8 cellular contexts compared by ENCODE assay signal in genomic region chr17:29149431-29150064, GRCh38. TPM values are rescaled to one million over a fixed set of nuclear protein-coding genes. Genes with fewer than 3 reads are reported as not detected.
A peak's percentile ranks its signal among the peaks of the same experiment; 100 is the strongest.
DNase-seq lines count a peak whose midpoint lies in the region; ATAC-seq and TF ChIP-seq lines count a peak whose summit lies in the region.

No MANE protein-coding gene starts in this region.

- no peaks in the 10 kb centered on the region for H3K9me3 ChIP-seq in heart left ventricle
- no peaks in the 10 kb centered on the region for H3K9me3 ChIP-seq in Peyer's patch

- TF ChIP-seq CTCF in heart left ventricle (IDR thresholded peaks at IDR 0.05), result no peak
- no peak for TF ChIP-seq CTCF in Peyer's patch (IDR thresholded peaks at IDR 0.05)

- H3K4me3 ChIP-seq in heart left ventricle (peak overlapping the region; percentile 21 to 68 (median 56)), Peyer's patch (peak overlapping the region; percentile 42 to 64 (median 55))

- H3K27me3 ChIP-seq in heart left ventricle (no peaks in the 10 kb centered on the region), Peyer's patch (no peaks in the 10 kb centered on the region)

- ATAC-seq in heart left ventricle, result peak in 1 of 4 donors; percentile 1
- ATAC-seq in Right ventricle myocardium superior (ENCODE audit: poor library complexity), result no peak
- ATAC-seq in esophagus mucosa, result peak; percentile 63
- ATAC-seq in HG03045 (IDR thresholded peaks at IDR 0.05; ENCODE audit: unreplicated experiment), result no peak

- H3K27ac ChIP-seq in heart left ventricle (peak overlapping the region; percentile 7 to 87 (median 78)), Peyer's patch (peak overlapping the region; percentile 76 to 80 (median 80))

- DNase-seq in heart left ventricle, result no peak
- DNase-seq in Right ventricle myocardium superior, result no peak
- DNase-seq in Peyer's patch, result peak in 2 of 3 donors; percentile 50 to 61
- DNase-seq in pons (ENCODE audit: low spot score), result peak; percentile 75
- DNase-seq in NCI-H2107 (lab: John Stamatoyannopoulos, UW), result no peak
- DNase-seq in SIG-M5 (lab: John Stamatoyannopoulos, UW), result no peak

- H3K36me3 ChIP-seq in heart left ventricle (no peaks in the 10 kb centered on the region), Peyer's patch (no peaks in the 10 kb centered on the region)

- 33 to 42% (median 38%) methylated on average over 7 to 8 of the region's 8 CpGs for WGBS in heart left ventricle, 4 donors

- TF ChIP-seq POLR2A in heart left ventricle (IDR thresholded peaks at IDR 0.05), result no peak
- TF ChIP-seq POLR2A in Peyer's patch (IDR thresholded peaks at IDR 0.05), result no peak

- H3K4me1 ChIP-seq in heart left ventricle (peaks cover 11 to 71% (median 37%) of the 10 kb centered on the region in 12 donors), Peyer's patch (peaks cover 3 to 40% (median 14%) of the 10 kb centered on the region in 4 donors)

- intact Hi-C loops in heart left ventricle (cut with DNase I) (loop anchor here (1.0 to 10.0 kb wide), 13 partner anchors 29 to 415 kb away; partner anchors contain the start of genes MYO18A (in 8 of the 10), NUFIP2 (in 6 of the 10), ABHD15 (in 1 of the 10) and TP53I13 (in 1 of the 10)), Right ventricle myocardium superior (cut with DNase I) (loop anchor here (2.0 to 5.0 kb wide), 3 partner anchors 33 to 143 kb away; partner anchors contain the start of genes MYO18A and NUFIP2)

RNA-seq across cellular contexts. Expression of gene MYO18A, which starts 30.6 kb away (rescaled TPM):
- 100 to 1,000 TPM; 241 to 340 (median 300) TPM for total RNA-seq in heart left ventricle
- 100 to 1,000 TPM in 1 of 2 donors, 10 to 100 TPM in 1; 83.5 to 306 TPM for polyA plus RNA-seq in heart left ventricle
- 393 TPM for total RNA-seq in Right ventricle myocardium superior
- total RNA-seq in Peyer's patch, result 100 to 1,000 TPM; 104 to 359 (median 188) TPM
- 51.7 TPM for total RNA-seq in esophagus mucosa

Comparison
In these comparisons a context has a peak if more than half of its experiments do, and no peak if none do; other contexts are left out.
1. DNase-seq: peak in Peyer's patch (2 of 3) and pons (single experiment); none in heart left ventricle (0 of 5), Right ventricle myocardium superior (single experiment), NCI-H2107 (single experiment) and SIG-M5 (single experiment).